Comparison of ENCODE assay signal across 8 cellular contexts in the genomic region with DNA sequence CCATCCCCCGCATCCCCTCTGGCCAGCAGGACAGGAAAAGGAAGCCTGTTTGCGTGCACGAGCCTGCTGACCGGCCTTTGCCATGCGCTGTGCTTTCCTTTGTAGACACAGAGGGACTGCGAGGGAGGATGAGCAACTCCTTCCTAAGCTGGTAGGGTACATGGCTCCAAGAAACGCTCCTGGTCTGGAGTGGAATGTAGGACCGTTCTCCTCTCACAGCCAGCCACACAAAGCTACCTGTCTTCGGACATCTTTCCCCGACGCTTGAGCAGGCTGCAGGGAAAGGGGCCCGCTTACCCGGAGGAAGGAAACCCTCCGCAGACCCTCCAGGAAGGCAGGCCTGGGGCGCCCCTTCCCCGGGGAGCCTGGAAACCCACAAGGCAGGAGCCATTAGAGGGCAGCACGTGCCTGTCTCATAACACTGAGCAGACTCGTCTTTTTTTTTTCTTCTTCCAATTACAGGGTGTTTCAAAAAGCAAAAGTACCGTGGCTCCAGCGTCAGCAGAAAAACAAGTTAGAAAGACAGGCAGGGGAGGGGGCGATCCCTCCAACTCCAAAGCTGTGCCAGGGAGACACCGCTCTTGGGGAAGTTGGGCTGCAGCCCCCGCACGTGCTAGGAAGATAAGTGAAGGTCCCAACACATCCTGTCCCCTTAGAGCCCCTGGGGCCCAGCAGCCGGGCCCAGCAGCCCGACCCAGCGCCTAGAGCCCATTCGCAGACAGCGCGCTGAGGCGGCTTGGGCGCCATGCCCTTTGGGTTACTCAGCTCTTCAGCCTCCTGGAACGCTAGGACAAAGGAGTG.
DNase-seq lines count a peak whose midpoint lies in the region; ATAC-seq and TF ChIP-seq lines count a peak whose summit lies in the region.

No MANE protein-coding gene starts in this region.

- intact Hi-C loops in CD14-positive monocyte (cut with micrococcal nuclease) = loop anchor here in 1 of 2 donors (5.0 kb wide), 1 partner anchor 37 kb away; no protein-coding TSS in a partner anchor

- H3K4me1 Mint-ChIP-seq in CD14-positive monocyte = peaks cover 84% of the 10 kb centered on the region
- peaks cover 9 to 23% of the 10 kb centered on the region in 2 donors for H3K4me1 Mint-ChIP-seq in stimulated activated naive B cell treated with anti-CD40 and anti-IgM and Interleukin-4, amounts not matched to agents 10 μg/mL and 1 μg/mL and 100 μg/mL, for 72 hours

- peaks cover 0 to 11% of the 10 kb centered on the region in 2 donors for H3K36me3 Mint-ChIP-seq in CD14-positive monocyte
- H3K36me3 Mint-ChIP-seq in stimulated activated naive B cell treated with anti-CD40 and anti-IgM and Interleukin-4, amounts not matched to agents 10 μg/mL and 1 μg/mL and 100 μg/mL, for 72 hours = no peaks in the 10 kb centered on the region

- peak overlapping the region; percentile 26 for H3K27ac ChIP-seq in epithelial cell of prostate

- no peaks in the 10 kb centered on the region for H3K9me3 Mint-ChIP-seq in CD14-positive monocyte
- no peaks in the 10 kb centered on the region for H3K9me3 Mint-ChIP-seq in stimulated activated naive B cell treated with anti-CD40 and anti-IgM and Interleukin-4, amounts not matched to agents 10 μg/mL and 1 μg/mL and 100 μg/mL, for 72 hours

- peak; percentile 50 for DNase-seq in CD14-positive monocyte (ENCODE audit: low spot score)
- peak; percentile 62 for DNase-seq in HCEC 1CT
- peak; percentile 50 to 82 for DNase-seq in NOMO-1 (lab: John Stamatoyannopoulos, UW; ENCODE audit: unreplicated experiment in 2 of 2)
- peak; percentile 51 for DNase-seq in activated T-cell treated with anti-CD3 and anti-CD28 coated beads for 24 hours (ENCODE audit: low read depth)
- DNase-seq in epithelial cell of prostate (ENCODE audit: low read depth, low spot score) = no peak
- peak; percentile 66 for DNase-seq in mucosa of gallbladder (ENCODE audit: low spot score)
- peak; percentile 33 for DNase-seq in stimulated activated naive B cell treated with anti-CD40 and anti-IgM and Interleukin-4, amounts not matched to agents 10 μg/mL and 1 μg/mL and 100 μg/mL, for 72 hours

- peak overlapping the region; percentile 71 to 91 for H3K4me3 Mint-ChIP-seq in CD14-positive monocyte
- peak overlapping the region; percentile 67 to 82 for H3K4me3 Mint-ChIP-seq in stimulated activated naive B cell treated with anti-CD40 and anti-IgM and Interleukin-4, amounts not matched to agents 10 μg/mL and 1 μg/mL and 100 μg/mL, for 72 hours

- peak; percentile 68 for TF ChIP-seq CTCF in CD14-positive monocyte (IDR thresholded peaks at IDR 0.05)

- peak overlapping the region; percentile 93 to 98 (median 95) for H3K27ac Mint-ChIP-seq in CD14-positive monocyte
- H3K27ac Mint-ChIP-seq in stimulated activated naive B cell treated with anti-CD40 and anti-IgM and Interleukin-4, amounts not matched to agents 10 μg/mL and 1 μg/mL and 100 μg/mL, for 72 hours = peak overlapping the region; percentile 81

- ATAC-seq in stimulated activated naive B cell treated with anti-CD40 and anti-IgM and Interleukin-4, amounts not matched to agents 10 μg/mL and 1 μg/mL and 100 μg/mL, for 72 hours (replicated peaks) = peak; percentile 86 to 90
- ATAC-seq in GM19452 (IDR thresholded peaks at IDR 0.05; ENCODE audit: unreplicated experiment) = no peak

- peaks cover 0 to 3% (median 0%) of the 10 kb centered on the region in 3 donors for H3K27me3 Mint-ChIP-seq in CD14-positive monocyte (ENCODE audit: low read depth in 3 of 3)
- peaks cover 32 to 41% of the 10 kb centered on the region in 2 donors for H3K27me3 Mint-ChIP-seq in stimulated activated naive B cell treated with anti-CD40 and anti-IgM and Interleukin-4, amounts not matched to agents 10 μg/mL and 1 μg/mL and 100 μg/mL, for 72 hours
